ENCODE assay signal across 22 cellular contexts in genomic region chr22:19626042-19626560, GRCh38.
DNase-seq lines count a peak whose midpoint lies in the region; ATAC-seq, FAIRE-seq and TF ChIP-seq lines count a peak whose summit lies in the region.
"Had no signal": no experiment of that assay in that cellular context is flagged by ENCODE, and none has a peak within 500 bp of the region (broad histone marks: within the 10 kb centered on the region; RNA-seq: fewer than 3 reads in every experiment).

No MANE protein-coding gene starts in this region.

- no peak overlapping the region for H2BK12ac ChIP-seq in H9 (ENCODE audit: insufficient read length, low read depth, low read length)

- H3K4me1 ChIP-seq in H9 (ENCODE audit: insufficient read depth, low read length): peaks cover 5% of the 10 kb centered on the region; the same call in 1 of the 2 replicates
- peaks cover 74% of the 10 kb centered on the region for H3K4me1 ChIP-seq in Karpas-422 (ENCODE audit: low read length)
- H3K4me1 ChIP-seq in neural progenitor cell: peaks cover 21% of the 10 kb centered on the region
- no peaks in the 10 kb centered on the region for H3K4me1 ChIP-seq in small intestine (ENCODE audit: control insufficient read depth in 2 of 2, insufficient read depth in 1 of 2, low read depth in 1 of 2, low read length in 1 of 2)

- DNase-seq in H9 (no peak), Karpas-422 (peak; percentile 71), WTC11 (ENCODE audit: low spot score) (no peak), neural progenitor cell (ENCODE audit: low spot score) (no peak), small intestine (no peak)
- no peak for DNase-seq in activated CD8-positive, alpha-beta memory T cell treated with anti-CD3 and anti-CD28 coated beads, Interleukin-2, amount 50 U/mL, for 48 hours
- DNase-seq: ACHN; NCI-H1092 treated with DMSO at 0.1 percent for 48 hours; NCI-H146; NCI-H2081 treated with DMSO at 0.1 percent for 48 hours; NCI-H2227 treated with DMSO at 0.1 percent for 48 hours; NCI-H510A treated with DMSO at 0.1 percent for 48 hours; NK-92 treated with Interleukin-12 subunit alpha and Interleukin-12 subunit beta, amount 100 ng/mL, for 24 hours; SW 1271 had no signal

- TF ChIP-seq CTCF in H9 (conservative IDR thresholded peaks at IDR 0.05): no peak
- no peak for TF ChIP-seq CTCF in WTC11 (IDR thresholded peaks at IDR 0.05)
- TF ChIP-seq CTCF in neural progenitor cell (IDR thresholded peaks at IDR 0.05): no peak

- H4K20me1 ChIP-seq in H9 (ENCODE audit: control insufficient read depth, insufficient read depth, insufficient read length): no peaks in the 10 kb centered on the region
- no peaks in the 10 kb centered on the region for H4K20me1 ChIP-seq in Karpas-422 (ENCODE audit: insufficient read depth, low read depth, low read length)
- no peaks in the 10 kb centered on the region for H4K20me1 ChIP-seq in neural progenitor cell (ENCODE audit: low read depth)

- H3K4me3 ChIP-seq in Karpas-422 (ENCODE audit: low read length): peak overlapping the region; percentile 28; the same call in 1 of the 2 replicates
- H3K4me3 ChIP-seq in neural progenitor cell: no peak overlapping the region
- H3K4me3 ChIP-seq in small intestine (ENCODE audit: low read depth in 1 of 2, low read length in 2 of 2): no peak overlapping the region

- H4K5ac ChIP-seq in H9 (ENCODE audit: insufficient read length, low read depth, low read length): no peak overlapping the region

- H3K56ac ChIP-seq in H9 (ENCODE audit: insufficient read length, low read depth, low read length): no peak overlapping the region

- no peaks in the 10 kb centered on the region for H3K9me3 ChIP-seq in H9 (ENCODE audit: control insufficient read depth, low read depth, low read length)
- no peaks in the 10 kb centered on the region for H3K9me3 ChIP-seq in Karpas-422 (ENCODE audit: low read length)
- no peaks in the 10 kb centered on the region for H3K9me3 ChIP-seq in neural progenitor cell (ENCODE audit: low read depth)
- H3K9me3 ChIP-seq in small intestine (ENCODE audit: control insufficient read depth, low read depth): no peaks in the 10 kb centered on the region

- H3K14ac ChIP-seq in H9 (ENCODE audit: insufficient read depth, low read length): no peak overlapping the region

- H2AFZ ChIP-seq in H9 (ENCODE audit: low read length): no peak overlapping the region
- H2AFZ ChIP-seq in Karpas-422 (ENCODE audit: low read length): peak overlapping the region; percentile 16
- no peak overlapping the region for H2AFZ ChIP-seq in neural progenitor cell (replicated peaks)

- H3K27ac ChIP-seq in H9 (ENCODE audit: insufficient read length, low read depth, low read length) (no peak overlapping the region), Karpas-422 (ENCODE audit: low read length) (peak overlapping the region; percentile 98), neural progenitor cell (no peak overlapping the region), small intestine (ENCODE audit: low read depth in 1 of 2, low read length in 1 of 2) (no peak overlapping the region)
- H3K27ac ChIP-seq: C4-2B had no signal

- no peak overlapping the region for H3K18ac ChIP-seq in H9 (ENCODE audit: insufficient read length, low read depth, low read length)

- H3K4me2 ChIP-seq in H9 (ENCODE audit: insufficient read depth, insufficient read length, low read length) (no peak overlapping the region), Karpas-422 (ENCODE audit: low read depth, low read length, poor library complexity, severe bottlenecking) (peak overlapping the region; percentile 60), neural progenitor cell (no peak overlapping the region)

- no peaks in the 10 kb centered on the region for H3K9me2 ChIP-seq in Karpas-422 (replicated peaks; ENCODE audit: insufficient read depth, low read length)

- no peak for ATAC-seq in WTC11
- ATAC-seq in GM19452 (IDR thresholded peaks at IDR 0.05; ENCODE audit: unreplicated experiment): no peak
- ATAC-seq: Right ventricle myocardium inferior had no signal

- H2BK5ac ChIP-seq in H9 (ENCODE audit: insufficient read length, low read length): no peak overlapping the region

- peaks cover 14% of the 10 kb centered on the region for H3F3A ChIP-seq in neural progenitor cell (ENCODE audit: low read depth)

- H2BK120ac ChIP-seq in H9 (ENCODE audit: low read depth, low read length, poor library complexity, severe bottlenecking): no peak overlapping the region

- POLR2A ChIA-PET in WTC11 (lab: Charles Lee): no interaction called here

- H3T11ph ChIP-seq in H9 (ENCODE audit: low read length): no peak overlapping the region

- no peak overlapping the region for H4K8ac ChIP-seq in H9 (replicated peaks; ENCODE audit: insufficient read length, low read depth, low read length)

- H3K79me1 ChIP-seq in H9 (ENCODE audit: insufficient read depth, low read depth, low read length, poor library complexity, severe bottlenecking): no peaks in the 10 kb centered on the region

- H3K23ac ChIP-seq in H9 (ENCODE audit: insufficient read length, low read depth, low read length): no peak overlapping the region

- H2BK15ac ChIP-seq in H9 (ENCODE audit: low read depth, low read length): no peak overlapping the region

- no peak overlapping the region for H2AK5ac ChIP-seq in H9 (ENCODE audit: insufficient read length, low read length)

- H3K4me1 Mint-ChIP-seq in H9 (peaks cover 37 to 42% of the 10 kb centered on the region in 2 experiments), WTC11 (peaks cover 37% of the 10 kb centered on the region), neural progenitor cell (peaks cover 33% of the 10 kb centered on the region)

- H3K27me3 Mint-ChIP-seq in H9 (ENCODE audit: low read depth) (peaks cover 3% of the 10 kb centered on the region), WTC11 (ENCODE audit: low read depth) (no peaks in the 10 kb centered on the region), neural progenitor cell (ENCODE audit: insufficient read depth, low read depth) (peaks cover 16% of the 10 kb centered on the region)

- H3K36me3 Mint-ChIP-seq in H9 (ENCODE audit: insufficient read depth in 1 of 3, low read depth in 3 of 3) (no peaks in the 10 kb centered on the region; a peak in 1 of 7 replicates), WTC11 (no peaks in the 10 kb centered on the region), neural progenitor cell (no peaks in the 10 kb centered on the region)

- no peaks in the 10 kb centered on the region; a peak in 1 of 5 replicates for H3K9me3 Mint-ChIP-seq in H9
- H3K9me3 Mint-ChIP-seq in WTC11: no peaks in the 10 kb centered on the region
- no peaks in the 10 kb centered on the region for H3K9me3 Mint-ChIP-seq in neural progenitor cell

- H3K27me3 ChIP-seq in H9 (ENCODE audit: insufficient read depth, low read length) (no peaks in the 10 kb centered on the region), Karpas-422 (ENCODE audit: low read length) (no peaks in the 10 kb centered on the region), neural progenitor cell (no peaks in the 10 kb centered on the region), small intestine (ENCODE audit: control insufficient read depth in 2 of 2, insufficient read depth in 2 of 2, low read length in 2 of 2) (no peaks in the 10 kb centered on the region)

- no peaks in the 10 kb centered on the region for H3K79me2 ChIP-seq in H9 (ENCODE audit: insufficient read depth, low read length)
- H3K79me2 ChIP-seq in Karpas-422 (ENCODE audit: low read length): no peaks in the 10 kb centered on the region
- H3K79me2 ChIP-seq in neural progenitor cell (ENCODE audit: low read depth): no peaks in the 10 kb centered on the region

- CTCF ChIA-PET in WTC11 (lab: Charles Lee): interaction anchor here (0.6 to 1.7 kb wide), 2 partner anchors 14 to 130 kb away, joined by 3 to 6 read pairs; no protein-coding TSS in a partner anchor

- no peaks in the 10 kb centered on the region for H3K36me3 ChIP-seq in Karpas-422 (ENCODE audit: insufficient read depth, low read length)
- no peaks in the 10 kb centered on the region for H3K36me3 ChIP-seq in neural progenitor cell
- no peaks in the 10 kb centered on the region for H3K36me3 ChIP-seq in small intestine (ENCODE audit: control insufficient read depth in 2 of 2, insufficient read depth in 2 of 2, low read length in 2 of 2)

- no peak overlapping the region for H4K91ac ChIP-seq in H9 (ENCODE audit: insufficient read length, low read depth, low read length)

- no peak overlapping the region for H3K4ac ChIP-seq in H9 (ENCODE audit: low read depth, low read length)

- peak overlapping the region in 1 of 2 experiments; percentile 5; a peak in 2 of 5 replicates for H3K4me3 Mint-ChIP-seq in H9
- H3K4me3 Mint-ChIP-seq in WTC11: no peak overlapping the region
- H3K4me3 Mint-ChIP-seq in neural progenitor cell: no peak overlapping the region

- no CpG with 5 or more reads among the region's 6 CpGs for WGBS in H9 (ENCODE audit: extremely low coverage, insufficient read length, low lambda C conversion rate)
- 59 to 76% (median 69%) methylated on average over 6 of the region's 6 CpGs for WGBS in small intestine, 3 donors

- H3K9ac ChIP-seq in H9 (ENCODE audit: extremely low read depth, insufficient read length, low read length): no peak overlapping the region
- peak overlapping the region; percentile 66 for H3K9ac ChIP-seq in Karpas-422 (ENCODE audit: low read length)
- H3K9ac ChIP-seq in neural progenitor cell: no peak overlapping the region

- no peak overlapping the region for H2BK20ac ChIP-seq in H9 (ENCODE audit: low read depth, low read length, poor library complexity, severe bottlenecking)

- H3K23me2 ChIP-seq in H9 (ENCODE audit: insufficient read length, low read depth, low read length, poor library complexity, severe bottlenecking): no peaks in the 10 kb centered on the region

- H3K27ac Mint-ChIP-seq in H9 (peak overlapping the region in 2 of 3 experiments; percentile 3 to 68; a peak in 3 of 7 replicates), WTC11 (no peak overlapping the region; the same call in 1 of the 2 replicates), neural progenitor cell (peak overlapping the region; percentile 16)

- FAIRE-seq in small intestine (lab: Jason Lieb, UNC): no peak
- FAIRE-seq: D721Med, GM12891, GM18507, H54, RCC 7860 had no signal

TF ChIP-seq in WTC11, 78 proteins besides CTCF, POLR2A, EP300 and RAD21:
- no peak for TF ChIP-seq ATF2 (CRISPR knock-in tag; IDR thresholded peaks at IDR 0.05; ENCODE audit: borderline replicate concordance, low read depth)
- no peak for TF ChIP-seq GTF2I (CRISPR knock-in tag; conservative IDR thresholded peaks at IDR 0.05)
- TF ChIP-seq SP1 (CRISPR knock-in tag; conservative IDR thresholded peaks at IDR 0.05): 0 out of 2 replicates have a peak, but pooled peaks have one; percentile 18
- TF ChIP-seq ZNF423 (CRISPR knock-in tag; IDR thresholded peaks at IDR 0.05): peak; percentile 91
